35 cellular contexts compared by ENCODE assay signal in the genomic region with DNA sequence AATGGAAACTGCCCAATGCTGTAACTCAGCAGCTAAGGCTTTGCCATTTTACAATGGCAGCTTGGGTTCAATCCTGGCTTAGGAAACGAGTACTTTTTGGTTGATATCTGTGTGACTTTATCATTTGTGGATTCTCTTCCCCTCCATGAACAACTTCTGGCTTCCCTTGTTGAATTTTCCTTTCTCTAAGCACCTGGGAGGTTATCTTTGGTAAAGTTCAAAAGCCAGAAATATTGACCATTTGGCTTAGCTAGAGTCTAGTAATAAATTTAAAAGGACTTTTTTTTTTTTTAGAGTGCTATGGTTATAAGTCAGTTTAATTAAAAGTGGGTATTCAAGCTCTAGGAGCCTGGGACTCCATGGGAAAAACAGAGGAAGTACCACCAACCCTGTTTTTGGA. TPM values are rescaled to one million over a fixed set of nuclear protein-coding genes. Genes with fewer than 3 reads are reported as not detected.
"Had no signal": no experiment of that assay in that cellular context is flagged by ENCODE, and none has a peak within 500 bp of the region (broad histone marks: within the 10 kb centered on the region; RNA-seq: fewer than 3 reads in every experiment).

No MANE protein-coding gene starts in this region.

- H3K4me3 ChIP-seq: adrenal gland, ascending aorta, body of pancreas, breast epithelium, cardiac muscle cell had no signal

- H3K4me1 ChIP-seq: adrenal gland, ascending aorta, body of pancreas, breast epithelium had no signal

- DNase-seq: activated effector memory CD4-positive, alpha-beta T cell treated with anti-CD3 and anti-CD28 coated beads, Interleukin-2, amount 50 U/mL, for 16 hours; activated effector memory CD4-positive, alpha-beta T cell treated with Interleukin-2 at 50 U/mL for 16 hours; activated gamma-delta T cell; activated gamma-delta T cell treated with Interleukin-2 at 50 U/mL for 16 hours; activated naive CD4-positive, alpha-beta T cell; activated naive CD4-positive, alpha-beta T cell treated with anti-CD3 and anti-CD28 coated beads for 36 hours; activated naive CD4-positive, alpha-beta T cell treated with anti-CD3 and anti-CD28 coated beads, Interleukin-2, amount 10 ng/mL, durations not matched to agents 7 days and 5 days; activated naive CD4-positive, alpha-beta T cell treated with anti-CD3 and anti-CD28 coated beads, Interleukin-2, amount 50 U/mL, for 16 hours; activated naive CD4-positive, alpha-beta T cell treated with Interleukin-2 at 50 U/mL for 16 hours; activated naive CD8-positive, alpha-beta T cell treated with anti-CD3 and anti-CD28 coated beads for 36 hours; activated naive CD8-positive, alpha-beta T cell treated with anti-CD3 and anti-CD28 coated beads, Interleukin-2, amount 10 ng/mL, durations not matched to agents 7 days and 5 days; activated naive CD8-positive, alpha-beta T cell treated with anti-CD3 and anti-CD28 coated beads, Interleukin-2, amount 50 U/mL, for 24 hours; activated T-cell treated with anti-CD3 and anti-CD28 coated beads, Interleukin-2, amount 50 U/mL, for 1 hour; activated T-cell treated with anti-CD3 and anti-CD28 coated beads, Interleukin-2, amount 50 U/mL, for 24 hours; activated T-cell treated with anti-CD3 and anti-CD28 coated beads, Interleukin-2, amount 50 U/mL, for 4 hours; activated T-cell treated with anti-CD3 and anti-CD28 coated beads, Interleukin-2, amount 50 U/mL, for 48 hours; activated T-cell treated with anti-CD3 and anti-CD28 coated beads, Interleukin-2, amount 50 U/mL, for 72 hours; adrenal gland; amniotic stem cell; amygdala; anterior cingulate cortex; aorta; body of pancreas; brain microvascular endothelial cell; caudate nucleus; central memory CD4-positive, alpha-beta T cell; cerebellar nuclear complex had no signal

- FAIRE-seq: astrocyte, bronchial epithelial cell had no signal

- H3K27me3 ChIP-seq: adrenal gland, ascending aorta, body of pancreas, brain microvascular endothelial cell, breast epithelium, cardiac muscle cell had no signal

- H3K27ac ChIP-seq: adrenal gland, ascending aorta, body of pancreas, brain microvascular endothelial cell, breast epithelium, cardiac muscle cell had no signal

- ATAC-seq: activated naive CD4-positive, alpha-beta T cell treated with anti-CD3 and anti-CD28 coated beads, Interleukin-2, amount 50 U/mL, for 72 hours; activated naive CD8-positive, alpha-beta T cell treated with anti-CD3 and anti-CD28 coated beads, Interleukin-2, amount 50 U/mL, for 24 hours; activated T-cell treated with anti-CD3 and anti-CD28 coated beads, Interleukin-2, amount 50 U/mL, for 4 hours; activated T-cell treated with anti-CD3 and anti-CD28 coated beads, Interleukin-2, amount 50 U/mL, for 72 hours; activated T-helper 17 cell treated with anti-CD3 and anti-CD28 coated beads, Interleukin-2, amount 50 U/mL, for 72 hours; body of pancreas had no signal

- H3K9me3 ChIP-seq: adrenal gland, ascending aorta, body of pancreas, breast epithelium had no signal

- H3K36me3 ChIP-seq: adrenal gland, ascending aorta, brain microvascular endothelial cell, breast epithelium, cardiac muscle cell had no signal

RNA-seq across cellular contexts. Expression of gene TPD52L1, which starts 31.7 kb away (rescaled TPM):
- total RNA-seq: activated naive CD8-positive, alpha-beta T cell treated with anti-CD3 and anti-CD28 coated beads, Interleukin-2, amount 10 ng/mL, durations not matched to agents 7 days and 5 days; activated T-helper 2 cell treated with anti-CD3 and anti-CD28 coated beads, Interferon-gamma antibody, Interleukin-2, Interleukin-4, amounts not matched to agents 10 μg/mL and 5 μg/mL and 100 μg/mL, durations not matched to agents 14 hours and 24 hours and 36 hours had no signal
